ENCODE assay signal across 8 cellular contexts in the genomic region with DNA sequence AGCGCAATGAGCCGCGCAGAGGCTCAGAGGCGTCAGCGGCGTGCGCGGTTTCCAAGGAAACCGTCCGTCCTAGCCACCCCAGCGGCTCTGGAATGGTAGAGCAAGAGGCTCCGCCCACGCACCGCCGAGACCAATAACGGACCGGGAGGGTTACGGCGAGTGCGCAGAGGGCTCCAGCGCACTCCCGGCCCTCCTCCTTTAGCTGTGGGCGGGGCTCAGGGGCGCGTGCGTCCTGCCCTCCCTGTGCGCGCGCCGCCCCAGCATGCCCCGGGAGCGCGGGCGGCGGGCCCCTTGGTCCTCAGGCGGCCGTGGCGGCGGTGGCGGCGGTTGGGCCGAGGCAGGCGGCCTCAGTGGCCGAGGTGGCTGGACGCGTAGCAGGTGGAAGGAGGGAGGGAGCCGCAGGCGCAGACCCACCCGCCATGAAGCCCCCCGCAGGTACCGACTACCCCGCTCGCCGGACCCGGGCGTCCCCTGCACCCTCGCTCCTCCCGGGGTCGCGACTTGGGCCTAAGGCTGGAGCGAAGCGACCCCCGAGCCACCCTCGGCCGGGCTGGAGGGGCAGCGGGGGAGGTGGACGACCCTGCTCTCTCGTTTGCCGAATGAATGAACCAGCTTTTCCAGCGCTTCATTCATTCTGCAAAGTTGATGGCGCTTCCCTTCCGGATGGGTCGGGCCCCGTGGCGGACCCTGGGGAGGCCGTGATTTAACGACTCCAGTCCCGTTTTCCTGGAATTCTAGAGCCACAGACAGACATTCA. TPM values are rescaled to one million over a fixed set of nuclear protein-coding genes. Genes with fewer than 3 reads are reported as not detected.
DNase-seq lines count a peak whose midpoint lies in the region; ATAC-seq and TF ChIP-seq lines count a peak whose summit lies in the region.

A gene (plus strand): TSS at position 260 of the 757 bp plus-strand sequence. CDS start 160 bp downstream, at position 420.

- H3K9me3 Mint-ChIP-seq in endothelial cell (ENCODE audit: unreplicated experiment) (no peaks in the 10 kb centered on the region), mesothelial cell of epicardium (no peaks in the 10 kb centered on the region)

- peaks cover 22% of the 10 kb centered on the region for H3K4me1 Mint-ChIP-seq in endothelial cell (ENCODE audit: unreplicated experiment)
- peaks cover 35% of the 10 kb centered on the region for H3K4me1 Mint-ChIP-seq in mesothelial cell of epicardium

- H3K4me3 Mint-ChIP-seq in endothelial cell (ENCODE audit: unreplicated experiment) (peak within 1 kb of the TSS; percentile 97), mesothelial cell of epicardium (peak within 1 kb of the TSS; percentile 90)

- peaks cover 23% of the 10 kb centered on the region for H3K4me1 ChIP-seq in OCI-LY3 (ENCODE audit: low read length)

- H3K36me3 Mint-ChIP-seq in endothelial cell (ENCODE audit: low read depth, unreplicated experiment) (peaks cover 5% of the 10 kb centered on the region), mesothelial cell of epicardium (peaks cover 2% of the 10 kb centered on the region)

- DNase-seq in Caki2 (ENCODE audit: low read depth) (peak; percentile 94), HuH-7 (ENCODE audit: low spot score) (peak; percentile 97), endothelial cell (ENCODE audit: low spot score) (peak; percentile 97), mesothelial cell of epicardium (ENCODE audit: low spot score in 2 of 2, unreplicated experiment in 2 of 2) (peak; percentile 97 to 98)
- DNase-seq in activated CD8-positive, alpha-beta memory T cell treated with anti-CD3 and anti-CD28 coated beads, Interleukin-2, amount 50 U/mL, for 48 hours, result peak; percentile 100
- DNase-seq in stimulated activated CD8-positive, alpha-beta memory T cell treated with anti-CD3 and anti-CD28 coated beads, Interleukin-15, amount 100 ng/mL, for 48 hours (ENCODE audit: low read depth in 2 of 2), result peak; percentile 99 to 100

- peaks cover 20% of the 10 kb centered on the region for H4K20me1 ChIP-seq in OCI-LY3 (ENCODE audit: insufficient read depth, low read length)

- H3K27ac Mint-ChIP-seq in endothelial cell (ENCODE audit: unreplicated experiment) (peak within 1 kb of the TSS; percentile 90), mesothelial cell of epicardium (peak within 1 kb of the TSS; percentile 88)

- H3K27me3 ChIP-seq in OCI-LY3 (ENCODE audit: low read depth, low read length), result no peaks in the 10 kb centered on the region

- in situ Hi-C loops in Caki2 (cut with HindIII; ENCODE audit: low pct_unique_long_range_greater_than_20kb, low sequenced_read_pairs), result no loop called here

- peak within 1 kb of the TSS; percentile 84 for H3K4me3 ChIP-seq in OCI-LY3 (ENCODE audit: low read length)

- H3K27me3 Mint-ChIP-seq in endothelial cell (ENCODE audit: unreplicated experiment) (peaks cover 11% of the 10 kb centered on the region), mesothelial cell of epicardium (ENCODE audit: low read depth) (no peaks in the 10 kb centered on the region)

- TF ChIP-seq CTCF in OCI-LY3 (IDR thresholded peaks at IDR 0.05; ENCODE audit: low read depth, low read length) (no peak), endothelial cell (IDR thresholded peaks at IDR 0.05; ENCODE audit: unreplicated experiment) (no peak), mesothelial cell of epicardium (IDR thresholded peaks at IDR 0.05; ENCODE audit: unreplicated experiment) (no peak)

- ATAC-seq in GM21447 (IDR thresholded peaks at IDR 0.05; ENCODE audit: unreplicated experiment), result peak; percentile 59

- H3K4me2 ChIP-seq in OCI-LY3 (ENCODE audit: low read length), result peak within 1 kb of the TSS; percentile 74

- H3K36me3 ChIP-seq in OCI-LY3 (replicated peaks; ENCODE audit: low read depth, low read length), result peaks cover 30% of the 10 kb centered on the region

- H3K79me2 ChIP-seq in OCI-LY3 (ENCODE audit: low read length), result peaks cover 79% of the 10 kb centered on the region

- peak within 1 kb of the TSS; percentile 40 for H3K27ac ChIP-seq in OCI-LY3 (ENCODE audit: low read length)

- peak within 1 kb of the TSS; percentile 50; the same call in 1 of the 2 replicates for H2AFZ ChIP-seq in OCI-LY3 (ENCODE audit: low read depth, low read length)

- H3K9me3 ChIP-seq in OCI-LY3 (ENCODE audit: insufficient read depth, low read length), result no peaks in the 10 kb centered on the region

- peak within 1 kb of the TSS; percentile 90 for H3K9ac ChIP-seq in OCI-LY3 (ENCODE audit: low read length)

RNA-seq across cellular contexts. Expression of the gene that starts here (rescaled TPM):
- 127 and 192 TPM in 2 replicates for total RNA-seq in Caki2 (2014; rRNA removed; shearing (Covaris generic); ENCODE audit: low replicate concordance)
- total RNA-seq in endothelial cell (ENCODE audit: unreplicated experiment) (56.8 TPM), mesothelial cell of epicardium (74.1 to 80.8 TPM (median 79.5 TPM) in 3 replicates)

Comparison
In these comparisons a context has a peak if more than half of its experiments do, and no peak if none do; other contexts are left out.
1. Peak in every context shown above with its lines: DNase-seq, ATAC-seq, H3K4me3 ChIP-seq and H3K27ac ChIP-seq.